8 cellular contexts compared by ENCODE assay signal in the genomic region with DNA sequence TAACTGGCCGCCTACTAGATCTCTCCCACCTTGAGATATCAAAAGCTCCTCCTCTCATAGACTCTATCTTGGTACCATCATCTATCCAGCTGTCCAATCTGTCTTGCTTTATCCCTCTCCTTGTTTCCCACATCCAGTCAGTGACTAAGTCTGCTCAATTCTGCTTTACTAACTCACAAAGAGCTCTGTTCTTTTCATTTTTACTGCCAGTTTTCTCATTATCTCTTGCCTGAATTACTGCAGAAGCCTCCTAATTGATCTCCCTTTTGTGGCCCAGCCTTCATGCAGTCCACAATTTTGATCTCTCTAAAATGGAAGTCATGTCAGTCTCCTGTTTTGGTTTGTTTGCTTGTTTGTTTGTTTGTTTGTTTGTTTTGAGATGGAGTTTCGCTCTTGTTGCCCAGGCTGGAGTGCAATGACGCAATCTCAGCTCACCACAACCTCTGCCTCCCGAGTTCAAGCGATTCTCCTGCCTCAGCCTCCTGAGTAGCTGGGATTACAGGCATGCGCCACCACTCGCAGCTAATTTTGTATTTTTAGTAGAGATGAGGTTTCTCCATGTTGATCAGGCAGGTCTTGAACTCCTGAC. TPM values are rescaled to one million over a fixed set of nuclear protein-coding genes. Genes with fewer than 3 reads are reported as not detected.
DNase-seq lines count a peak whose midpoint lies in the region; ATAC-seq, FAIRE-seq and TF ChIP-seq lines count a peak whose summit lies in the region.
"Not testable (repeated sequence)": the region's sequence is repeated elsewhere in the genome, so short reads cannot be mapped to it uniquely, and the experiment has no call there.

No MANE protein-coding gene starts in this region.

- not testable (repeated sequence) for H3K9me3 ChIP-seq in BLaER1 treated with 17β-estradiol and CSF1 and Interleukin-3, amounts not matched to agents 10 nM and 100 nM (replicated peaks in 1 of 11); H9 (ENCODE audit: control insufficient read depth, low read depth, low read length); K562 (replicated peaks; ENCODE audit: control insufficient read depth, insufficient read depth, low read depth, low read length)

- not testable (repeated sequence) for H3K27me3 Mint-ChIP-seq in H9 (ENCODE audit: low read depth); activated CD4-positive, alpha-beta T cell treated with anti-CD3 and anti-CD28 coated beads, Interleukin-2, amount 10 ng/mL, durations not matched to agents 24 days and 14 days; activated T-helper 1 cell treated with anti-CD3 and anti-CD28 coated beads, Interleukin-12 subunit alpha, Interleukin-12 subunit beta, Interleukin-2, Interleukin-4 antibody, amounts not matched to agents 30 ng/mL and 10 ng/mL and 1 ng/mL, durations not matched to agents 14 hours and 24 hours and 36 hours (ENCODE audit: insufficient read depth); activated naive CD8-positive, alpha-beta T cell treated with anti-CD3 and anti-CD28 coated beads, Interleukin-2, amount 50 U/mL, for 24 hours; naive B cell

- not testable (repeated sequence) for H3K27ac ChIP-seq in BLaER1 treated with 17β-estradiol and CSF1 and Interleukin-3, amounts not matched to agents 10 nM and 100 nM; H9 (ENCODE audit: insufficient read length, low read depth, low read length); K562 (ENCODE audit: extremely low read depth, low read depth, low read length)

- H3K4ac ChIP-seq in H9 (ENCODE audit: low read depth, low read length), result not testable (repeated sequence)

- not testable (repeated sequence) for H3T11ph ChIP-seq in H9 (ENCODE audit: low read length)

- not testable (repeated sequence) for H3K79me1 ChIP-seq in H9 (ENCODE audit: insufficient read depth, low read depth, low read length, poor library complexity, severe bottlenecking)

- not testable (repeated sequence) for H3K4me3 Mint-ChIP-seq in H9; activated CD4-positive, alpha-beta T cell treated with anti-CD3 and anti-CD28 coated beads, Interleukin-2, amount 10 ng/mL, durations not matched to agents 24 days and 14 days; naive B cell; stimulated activated effector memory CD8-positive, alpha-beta T cell treated with anti-CD3 and anti-CD28 coated beads, Interleukin-12 subunit alpha, Interleukin-12 subunit beta, amount 100 ng/mL, for 72 hours
- peak overlapping the region; percentile 51 for H3K4me3 Mint-ChIP-seq in activated T-helper 1 cell treated with anti-CD3 and anti-CD28 coated beads, Interleukin-12 subunit alpha, Interleukin-12 subunit beta, Interleukin-2, Interleukin-4 antibody, amounts not matched to agents 30 ng/mL and 10 ng/mL and 1 ng/mL, durations not matched to agents 14 hours and 24 hours and 36 hours
- H3K4me3 Mint-ChIP-seq in activated naive CD8-positive, alpha-beta T cell treated with anti-CD3 and anti-CD28 coated beads, Interleukin-2, amount 50 U/mL, for 24 hours, result peak overlapping the region; percentile 37

- BruUV-seq in K562 (replicated peaks; lab: Mats Ljungman, UMichigan), result not testable (repeated sequence)

- WGBS in H9 (ENCODE audit: extremely low coverage, insufficient read length, low lambda C conversion rate), result no CpG with 5 or more reads among the region's 7 CpGs
- WGBS in K562 (ENCODE audit: insufficient coverage, low coverage, missing lambda C conversion rate), result 67% methylated on average over 4 of the region's 7 CpGs

- TF ChIP-seq RAD21 in K562 (CRISPR knock-in tag; conservative IDR thresholded peaks at IDR 0.05 in 1 of 2, IDR thresholded peaks at IDR 0.05 in 1 of 2), result not testable (repeated sequence)

- H4K20me1 ChIP-seq in BLaER1 treated with 17β-estradiol and CSF1 and Interleukin-3, amounts not matched to agents 10 nM and 100 nM; H9 (ENCODE audit: control insufficient read depth, insufficient read depth, insufficient read length); K562 (replicated peaks; ENCODE audit: control insufficient read depth, insufficient read depth, low read length): not testable (repeated sequence)

- peaks cover 0 to 28% (median 4%) of the 10 kb centered on the region in 11 experiments; a peak in 8 of 22 replicates for H3K36me3 ChIP-seq in BLaER1 treated with 17β-estradiol and CSF1 and Interleukin-3, amounts not matched to agents 10 nM and 100 nM
- H3K36me3 ChIP-seq in K562 (ENCODE audit: control insufficient read depth, insufficient read depth, low read length), result not testable (repeated sequence)

- H2BK12ac ChIP-seq in H9 (ENCODE audit: insufficient read length, low read depth, low read length), result not testable (repeated sequence)

- POLR2A ChIA-PET in K562 (lab: Yijun Ruan, JAX), result not testable (repeated sequence)

- H3K4me1 Mint-ChIP-seq in H9, naive B cell: not testable (repeated sequence)
- H3K4me1 Mint-ChIP-seq in activated CD4-positive, alpha-beta T cell treated with anti-CD3 and anti-CD28 coated beads, Interleukin-2, amount 10 ng/mL, durations not matched to agents 24 days and 14 days, result peaks cover 38% of the 10 kb centered on the region
- H3K4me1 Mint-ChIP-seq in activated T-helper 1 cell treated with anti-CD3 and anti-CD28 coated beads, Interleukin-12 subunit alpha, Interleukin-12 subunit beta, Interleukin-2, Interleukin-4 antibody, amounts not matched to agents 30 ng/mL and 10 ng/mL and 1 ng/mL, durations not matched to agents 14 hours and 24 hours and 36 hours (ENCODE audit: low read depth), result peaks cover 57% of the 10 kb centered on the region
- peaks cover 44% of the 10 kb centered on the region for H3K4me1 Mint-ChIP-seq in activated naive CD8-positive, alpha-beta T cell treated with anti-CD3 and anti-CD28 coated beads, Interleukin-2, amount 50 U/mL, for 24 hours
- peaks cover 29% of the 10 kb centered on the region for H3K4me1 Mint-ChIP-seq in stimulated activated effector memory CD8-positive, alpha-beta T cell treated with anti-CD3 and anti-CD28 coated beads, Interleukin-12 subunit alpha, Interleukin-12 subunit beta, amount 100 ng/mL, for 72 hours

- H2BK20ac ChIP-seq in H9 (ENCODE audit: low read depth, low read length, poor library complexity, severe bottlenecking), result not testable (repeated sequence)

- H3K27ac Mint-ChIP-seq in H9 (peak overlapping the region in 2 of 3 experiments; percentile 2 to 9; a peak in 2 of 7 replicates), naive B cell (peak overlapping the region in 5 of 6 donors; percentile 3 to 73 (median 5))
- H3K27ac Mint-ChIP-seq in activated CD4-positive, alpha-beta T cell treated with anti-CD3 and anti-CD28 coated beads, Interleukin-2, amount 10 ng/mL, durations not matched to agents 24 days and 14 days, result peak overlapping the region; percentile 80
- H3K27ac Mint-ChIP-seq in activated T-helper 1 cell treated with anti-CD3 and anti-CD28 coated beads, Interleukin-12 subunit alpha, Interleukin-12 subunit beta, Interleukin-2, Interleukin-4 antibody, amounts not matched to agents 30 ng/mL and 10 ng/mL and 1 ng/mL, durations not matched to agents 14 hours and 24 hours and 36 hours, result peak overlapping the region; percentile 52
- peak overlapping the region; percentile 3 for H3K27ac Mint-ChIP-seq in activated naive CD8-positive, alpha-beta T cell treated with anti-CD3 and anti-CD28 coated beads, Interleukin-2, amount 50 U/mL, for 24 hours
- peak overlapping the region; percentile 59 for H3K27ac Mint-ChIP-seq in stimulated activated effector memory CD8-positive, alpha-beta T cell treated with anti-CD3 and anti-CD28 coated beads, Interleukin-12 subunit alpha, Interleukin-12 subunit beta, amount 100 ng/mL, for 72 hours

- H4K91ac ChIP-seq in H9 (ENCODE audit: insufficient read length, low read depth, low read length), result not testable (repeated sequence)

- not testable (repeated sequence) for H3K4me3 ChIP-seq in BLaER1 treated with 17β-estradiol and CSF1 and Interleukin-3, amounts not matched to agents 10 nM and 100 nM; K562

- not testable (repeated sequence) for H2AK5ac ChIP-seq in H9 (ENCODE audit: insufficient read length, low read length)

- H3K36me3 Mint-ChIP-seq in H9 (ENCODE audit: insufficient read depth in 1 of 3, low read depth in 3 of 3); naive B cell; stimulated activated effector memory CD8-positive, alpha-beta T cell treated with anti-CD3 and anti-CD28 coated beads, Interleukin-12 subunit alpha, Interleukin-12 subunit beta, amount 100 ng/mL, for 72 hours: not testable (repeated sequence)
- H3K36me3 Mint-ChIP-seq in activated CD4-positive, alpha-beta T cell treated with anti-CD3 and anti-CD28 coated beads, Interleukin-2, amount 10 ng/mL, durations not matched to agents 24 days and 14 days (ENCODE audit: low read depth), result peaks cover 25% of the 10 kb centered on the region
- peaks cover 13% of the 10 kb centered on the region for H3K36me3 Mint-ChIP-seq in activated T-helper 1 cell treated with anti-CD3 and anti-CD28 coated beads, Interleukin-12 subunit alpha, Interleukin-12 subunit beta, Interleukin-2, Interleukin-4 antibody, amounts not matched to agents 30 ng/mL and 10 ng/mL and 1 ng/mL, durations not matched to agents 14 hours and 24 hours and 36 hours (ENCODE audit: low read depth)
- peaks cover 19% of the 10 kb centered on the region for H3K36me3 Mint-ChIP-seq in activated naive CD8-positive, alpha-beta T cell treated with anti-CD3 and anti-CD28 coated beads, Interleukin-2, amount 50 U/mL, for 24 hours (ENCODE audit: low read depth)

- not testable (repeated sequence) for ATAC-seq in activated naive CD8-positive, alpha-beta T cell treated with anti-CD3 and anti-CD28 coated beads, Interleukin-2, amount 50 U/mL, for 24 hours; K562; naive B cell (ENCODE audit: low read depth in 2 of 2); stimulated activated effector memory CD8-positive, alpha-beta T cell treated with anti-CD3 and anti-CD28 coated beads, Interleukin-12 subunit alpha, Interleukin-12 subunit beta, amount 100 ng/mL, for 72 hours

- not testable (repeated sequence) for H3K27me3 ChIP-seq in BLaER1 treated with 17β-estradiol and CSF1 and Interleukin-3, amounts not matched to agents 10 nM and 100 nM; H9 (ENCODE audit: insufficient read depth, low read length); K562 (ENCODE audit: control insufficient read depth in 2 of 2, insufficient read depth in 2 of 2, low read length in 2 of 2)

- H3K4me2 ChIP-seq in BLaER1 treated with 17β-estradiol and CSF1 and Interleukin-3, amounts not matched to agents 10 nM and 100 nM, result peak overlapping the region in 10 of 11 experiments; percentile 26 to 74 (median 45); a peak in 18 of 22 replicates
- H3K4me2 ChIP-seq in H9 (ENCODE audit: insufficient read depth, insufficient read length, low read length); K562 (ENCODE audit: insufficient read depth, low read length): not testable (repeated sequence)

- not testable (repeated sequence) for H3K9me3 Mint-ChIP-seq in H9; activated CD4-positive, alpha-beta T cell treated with anti-CD3 and anti-CD28 coated beads, Interleukin-2, amount 10 ng/mL, durations not matched to agents 24 days and 14 days; activated T-helper 1 cell treated with anti-CD3 and anti-CD28 coated beads, Interleukin-12 subunit alpha, Interleukin-12 subunit beta, Interleukin-2, Interleukin-4 antibody, amounts not matched to agents 30 ng/mL and 10 ng/mL and 1 ng/mL, durations not matched to agents 14 hours and 24 hours and 36 hours; activated naive CD8-positive, alpha-beta T cell treated with anti-CD3 and anti-CD28 coated beads, Interleukin-2, amount 50 U/mL, for 24 hours; naive B cell; stimulated activated effector memory CD8-positive, alpha-beta T cell treated with anti-CD3 and anti-CD28 coated beads, Interleukin-12 subunit alpha, Interleukin-12 subunit beta, amount 100 ng/mL, for 72 hours

- not testable (repeated sequence) for H3K23ac ChIP-seq in H9 (ENCODE audit: insufficient read length, low read depth, low read length)

- not testable (repeated sequence) for H3K23me2 ChIP-seq in H9 (ENCODE audit: insufficient read length, low read depth, low read length, poor library complexity, severe bottlenecking)

- H4K5ac ChIP-seq in H9 (ENCODE audit: insufficient read length, low read depth, low read length), result not testable (repeated sequence)

- DNase-seq in H9; activated CD4-positive, alpha-beta T cell treated with anti-CD3 and anti-CD28 coated beads, Interleukin-2, amount 10 ng/mL, durations not matched to agents 24 days and 14 days; activated T-helper 1 cell treated with anti-CD3 and anti-CD28 coated beads, Interleukin-12 subunit alpha, Interleukin-12 subunit beta, Interleukin-2, Interleukin-4 antibody, amounts not matched to agents 30 ng/mL and 10 ng/mL and 1 ng/mL, durations not matched to agents 14 hours and 24 hours and 36 hours (ENCODE audit: low spot score); activated naive CD8-positive, alpha-beta T cell treated with anti-CD3 and anti-CD28 coated beads, Interleukin-2, amount 50 U/mL, for 24 hours; K562 (ENCODE audit: extremely low read depth in 1 of 4, low spot score in 3 of 4); naive B cell; stimulated activated effector memory CD8-positive, alpha-beta T cell treated with anti-CD3 and anti-CD28 coated beads, Interleukin-12 subunit alpha, Interleukin-12 subunit beta, amount 100 ng/mL, for 72 hours (ENCODE audit: low spot score in 2 of 2): not testable (repeated sequence)

- H2BK15ac ChIP-seq in H9 (ENCODE audit: low read depth, low read length), result not testable (repeated sequence)

- not testable (repeated sequence) for H4K8ac ChIP-seq in H9 (replicated peaks; ENCODE audit: insufficient read length, low read depth, low read length)

- CTCF ChIA-PET in K562 (lab: Yijun Ruan, JAX; ENCODE audit: low intra/inter-chr PET ratio), result not testable (repeated sequence)

- not testable (repeated sequence) for TF ChIP-seq EP300 in K562 (IDR thresholded peaks at IDR 0.05; ENCODE audit: low read length)

- H3K14ac ChIP-seq in H9 (ENCODE audit: insufficient read depth, low read length), result not testable (repeated sequence)

- not testable (repeated sequence) for H3K79me2 ChIP-seq in H9 (ENCODE audit: insufficient read depth, low read length); K562 (ENCODE audit: control insufficient read depth, insufficient read depth, low read length)

- not testable (repeated sequence) for H3K9ac ChIP-seq in BLaER1 treated with 17β-estradiol and CSF1 and Interleukin-3, amounts not matched to agents 10 nM and 100 nM; H9 (ENCODE audit: extremely low read depth, insufficient read length, low read length); K562 (ENCODE audit: insufficient read depth in 1 of 2, low read depth in 2 of 2, low read length in 2 of 2)

- H3K9me1 ChIP-seq in K562 (ENCODE audit: control insufficient read depth, insufficient read depth, low read length), result not testable (repeated sequence)

- in situ Hi-C loops in K562 (cut with MboI), result not testable (repeated sequence)

- H3K56ac ChIP-seq in H9 (ENCODE audit: insufficient read length, low read depth, low read length), result not testable (repeated sequence)

- peaks cover 9 to 22% (median 14%) of the 10 kb centered on the region in 10 experiments; a peak in 18 of 20 replicates for H3K4me1 ChIP-seq in BLaER1 treated with 17β-estradiol and CSF1 and Interleukin-3, amounts not matched to agents 10 nM and 100 nM
- not testable (repeated sequence) for H3K4me1 ChIP-seq in H9 (ENCODE audit: insufficient read depth, low read length)
- peaks cover 0 to 14% of the 10 kb centered on the region in 2 experiments; a peak in 2 of 5 replicates for H3K4me1 ChIP-seq in K562 (replicated peaks in 1 of 2; ENCODE audit: control insufficient read depth in 2 of 2, insufficient read depth in 2 of 2, low read length in 2 of 2)

- H2BK5ac ChIP-seq in H9 (ENCODE audit: insufficient read length, low read length), result not testable (repeated sequence)

- not testable (repeated sequence) for H2BK120ac ChIP-seq in H9 (ENCODE audit: low read depth, low read length, poor library complexity, severe bottlenecking)

- FAIRE-seq in K562 (lab: Jason Lieb, UNC), result not testable (repeated sequence)

- TF ChIP-seq CTCF in H9 (conservative IDR thresholded peaks at IDR 0.05); K562 (IDR thresholded peaks at IDR 0.05 in 2 of 3, conservative IDR thresholded peaks at IDR 0.05 in 1 of 3; ENCODE audit: insufficient read depth in 2 of 3, low read depth in 1 of 3, low read length in 3 of 3): not testable (repeated sequence)

- H3K18ac ChIP-seq in H9 (ENCODE audit: insufficient read length, low read depth, low read length), result not testable (repeated sequence)

- not testable (repeated sequence) for TF ChIP-seq POLR2A in K562 (conservative IDR thresholded peaks at IDR 0.05)

- H2AFZ ChIP-seq in H9 (ENCODE audit: low read length); K562 (ENCODE audit: low read depth, low read length): not testable (repeated sequence)

- intact Hi-C loops in activated CD4-positive, alpha-beta T cell treated with anti-CD3 and anti-CD28 coated beads, Interleukin-2, amount 10 ng/mL, durations not matched to agents 24 days and 14 days (cut with micrococcal nuclease), result loop anchor here (5.0 to 10.0 kb wide), 2 partner anchors 52 to 431 kb away; no protein-coding TSS in a partner anchor
- intact Hi-C loops in activated T-helper 1 cell treated with anti-CD3 and anti-CD28 coated beads, Interleukin-12 subunit alpha, Interleukin-12 subunit beta, Interleukin-2, Interleukin-4 antibody, amounts not matched to agents 30 ng/mL and 10 ng/mL and 1 ng/mL, durations not matched to agents 14 hours and 24 hours and 36 hours (cut with micrococcal nuclease); K562 (cut with micrococcal nuclease): not testable (repeated sequence)

RNA-seq across cellular contexts. Expression of gene PSMA6, which starts 38.1 kb away (rescaled TPM):
- total RNA-seq in H9 (2021) (251 and 255 TPM in 2 replicates), K562 (2014; rRNA removed) (164 and 210 TPM in 2 replicates), K562 (2014; rRNA removed; fragmentation: Illumina TruSeq; extraction: Trizol) (234 and 271 TPM in 2 replicates), K562 (2015; rRNA removed; fragmentation: Illumina TruSeq; extraction: Trizol) (279 and 288 TPM in 2 replicates), K562 (2021) (258 and 274 TPM in 2 replicates)
- total RNA-seq in activated CD4-positive, alpha-beta T cell treated with anti-CD3 and anti-CD28 coated beads, Interleukin-2, amount 10 ng/mL, durations not matched to agents 24 days and 14 days, result 501 and 522 TPM in 2 replicates
- total RNA-seq in activated T-helper 1 cell treated with anti-CD3 and anti-CD28 coated beads, Interleukin-12 subunit alpha, Interleukin-12 subunit beta, Interleukin-2, Interleukin-4 antibody, amounts not matched to agents 30 ng/mL and 10 ng/mL and 1 ng/mL, durations not matched to agents 14 hours and 24 hours and 36 hours, result 475 and 479 TPM in 2 replicates
- total RNA-seq in K562 (2011; cell fraction: chromatin; rRNA removed; ENCODE audit: low replicate concordance), result 38.7 and 60.7 TPM in 2 replicates
- total RNA-seq in K562 (2011; cell fraction: nucleolus; rRNA removed), result 47.8 and 50.5 TPM in 2 replicates
- 58.6 and 80.4 TPM in 2 replicates for total RNA-seq in K562 (2011; cell fraction: nucleoplasm; rRNA removed)
- polyA plus RNA-seq in K562 (2011; rRNA removed) (318 and 452 TPM in 2 replicates), K562 (2014; fragmentation: Illumina TruSeq; extraction: Trizol) (292 and 301 TPM in 2 replicates), K562 (2014; fragmentation: Nextera tagmentation; extraction: Ambion mirVana) (100 to 1,000 TPM; 922 to 952 TPM), K562 (2014; rRNA removed) (274 and 283 TPM in 2 replicates), naive B cell (ENCODE audit: low read depth in 6 of 6) (100 to 1,000 TPM; 216 to 373 (median 267) TPM)
- polyA plus RNA-seq in K562 (2011; cell fraction: cytosol; rRNA removed), result 167 and 229 TPM in 2 replicates
- 54.4 and 95.7 TPM in 2 replicates for polyA plus RNA-seq in K562 (2011; cell fraction: nucleus; rRNA removed)
- polyA plus RNA-seq in K562 (2012), result 203 and 288 TPM in 2 replicates
- 166 and 169 TPM in 2 replicates for polyA minus RNA-seq in K562 (2011; rRNA and poly(A)+ RNA removed)
- polyA minus RNA-seq in K562 (2011; cell fraction: cytosol; rRNA and poly(A)+ RNA removed), result 78.1 and 98.1 TPM in 2 replicates
- 17.6 and 42.8 TPM in 2 replicates for polyA minus RNA-seq in K562 (2011; cell fraction: nucleus; rRNA and poly(A)+ RNA removed)

Comparison
In these comparisons a context has a peak if more than half of its experiments do, and no peak if none do; other contexts are left out.
1. H3K27ac Mint-ChIP-seq: peak in every context shown above with its lines; median percentile 80 in activated CD4-positive, alpha-beta T cell treated with anti-CD3 and anti-CD28 coated beads, Interleukin-2, amount 10 ng/mL, durations not matched to agents 24 days and 14 days; 59 in stimulated activated effector memory CD8-positive, alpha-beta T cell treated with anti-CD3 and anti-CD28 coated beads, Interleukin-12 subunit alpha, Interleukin-12 subunit beta, amount 100 ng/mL, for 72 hours; 52 in activated T-helper 1 cell treated with anti-CD3 and anti-CD28 coated beads, Interleukin-12 subunit alpha, Interleukin-12 subunit beta, Interleukin-2, Interleukin-4 antibody, amounts not matched to agents 30 ng/mL and 10 ng/mL and 1 ng/mL, durations not matched to agents 14 hours and 24 hours and 36 hours; 6 in H9; 5 in naive B cell; 3 in activated naive CD8-positive, alpha-beta T cell treated with anti-CD3 and anti-CD28 coated beads, Interleukin-2, amount 50 U/mL, for 24 hours.